In genomic region chr12:65948320-65949008, GRCh38 we compare ENCODE assay signal across 8 cellular contexts.
DNase-seq lines count a peak whose midpoint lies in the region; ATAC-seq and TF ChIP-seq lines count a peak whose summit lies in the region.

No MANE protein-coding gene starts in this region.

- H3K27me3 Mint-ChIP-seq in CD8-positive, alpha-beta memory T cell = peaks cover 4 to 27% of the 10 kb centered on the region in 2 donors

- DNase-seq in HT1080 (ENCODE audit: low read depth) (peak; percentile 97), mammary epithelial cell (peak; percentile 94), kidney glomerular epithelial cell (lab: John Stamatoyannopoulos, UW) (peak; percentile 61), testis (peak; percentile 66)
- DNase-seq in CD8-positive, alpha-beta memory T cell = no peak

- H3K4me1 ChIP-seq in mammary epithelial cell (ENCODE audit: insufficient read depth, low read length) (peaks cover 80% of the 10 kb centered on the region), testis (peaks cover 10% of the 10 kb centered on the region)
- no peaks in the 10 kb centered on the region for H3K4me1 ChIP-seq in CD8-positive, alpha-beta memory T cell (ENCODE audit: insufficient read depth, low read length)

- TSS peak; percentile 54 for BruUV-seq in mammary epithelial cell (replicated peaks; lab: Mats Ljungman, UMichigan)

- H2AFZ ChIP-seq in mammary epithelial cell (ENCODE audit: low read depth, low read length) = no peak overlapping the region

- no peak for TF ChIP-seq CTCF in mammary epithelial cell (conservative IDR thresholded peaks at IDR 0.05 in 1 of 2, IDR thresholded peaks at IDR 0.05 in 1 of 2; ENCODE audit: extremely low read depth in 1 of 2, insufficient read depth in 1 of 2, low read depth in 1 of 2, low read length in 2 of 2)
- no peak for TF ChIP-seq CTCF in testis (IDR thresholded peaks at IDR 0.05)

- in situ Hi-C loops in mammary epithelial cell (cut with MboI; ENCODE audit: low sequenced_read_pairs in 2 of 2) = no loop called here

- POLR2A ChIA-PET in CD8-positive, alpha-beta memory T cell (lab: Charles Lee) = no interaction called here

- no peak for TF ChIP-seq POLR2A in testis (IDR thresholded peaks at IDR 0.05)

- no peaks in the 10 kb centered on the region for H4K20me1 ChIP-seq in mammary epithelial cell (ENCODE audit: insufficient read depth, low read length)

- intact Hi-C loops in mammary epithelial cell (cut with micrococcal nuclease) (loop anchor here (2.0 kb wide), 1 partner anchor 56 kb away; no protein-coding TSS in a partner anchor), testis (cut with DNase I; ENCODE audit: low total_unique reads) (no loop called here)

- H3K79me2 ChIP-seq in mammary epithelial cell (ENCODE audit: insufficient read depth, low read length) = peaks cover 82% of the 10 kb centered on the region

- H3K36me3 ChIP-seq in mammary epithelial cell (ENCODE audit: insufficient read depth, low read length) (peaks cover 14% of the 10 kb centered on the region), testis (ENCODE audit: low read depth, missing control alignments) (no peaks in the 10 kb centered on the region)
- no peaks in the 10 kb centered on the region for H3K36me3 ChIP-seq in CD8-positive, alpha-beta memory T cell (ENCODE audit: insufficient read depth, low read length)

- dilution Hi-C loops in mammary epithelial cell (cut with HindIII; ENCODE audit: low sequenced_read_pairs) = no loop called here

- no peaks in the 10 kb centered on the region for H3K27me3 ChIP-seq in mammary epithelial cell (ENCODE audit: insufficient read depth, low read length)
- no peaks in the 10 kb centered on the region for H3K27me3 ChIP-seq in testis
- no peaks in the 10 kb centered on the region for H3K27me3 ChIP-seq in CD8-positive, alpha-beta memory T cell (ENCODE audit: insufficient read depth, low read length, poor library complexity, severe bottlenecking)

- no peaks in the 10 kb centered on the region for H3K4me1 Mint-ChIP-seq in CD8-positive, alpha-beta memory T cell

- H3K9me3 Mint-ChIP-seq in CD8-positive, alpha-beta memory T cell = no peaks in the 10 kb centered on the region

- ATAC-seq in GM18858 (IDR thresholded peaks at IDR 0.05; ENCODE audit: unreplicated experiment) (no peak), GM18519 (IDR thresholded peaks at IDR 0.05; ENCODE audit: low FRiP score, unreplicated experiment) (no peak), HG03039 (IDR thresholded peaks at IDR 0.05; ENCODE audit: unreplicated experiment) (no peak)

- CTCF ChIA-PET in mammary epithelial cell (lab: Charles Lee; ENCODE audit: low non-redundant PET) = no interaction called here
- CTCF ChIA-PET in CD8-positive, alpha-beta memory T cell (lab: Charles Lee) = no interaction called here

- H3K9ac ChIP-seq in mammary epithelial cell (ENCODE audit: insufficient read depth, low read length) = peak overlapping the region; percentile 59

- H3K36me3 Mint-ChIP-seq in CD8-positive, alpha-beta memory T cell = no peaks in the 10 kb centered on the region

- peak overlapping the region; percentile 85 for H3K27ac ChIP-seq in mammary epithelial cell (ENCODE audit: insufficient read depth, low read depth, low read length)
- H3K27ac ChIP-seq in testis = no peak overlapping the region
- H3K27ac ChIP-seq in CD8-positive, alpha-beta memory T cell (ENCODE audit: low read depth, low read length) = no peak overlapping the region

- H3K9me3 ChIP-seq in mammary epithelial cell (replicated peaks; ENCODE audit: insufficient read depth, low read length) = no peaks in the 10 kb centered on the region
- H3K9me3 ChIP-seq in testis = no peaks in the 10 kb centered on the region
- no peaks in the 10 kb centered on the region for H3K9me3 ChIP-seq in CD8-positive, alpha-beta memory T cell (ENCODE audit: low read length)

- 3% methylated on average over 10 of the region's 11 CpGs for WGBS in mammary epithelial cell (ENCODE audit: low coverage, missing lambda C conversion rate)
- 21 to 28% methylated on average over 11 of the region's 11 CpGs for WGBS in testis, 2 donors

- H3K4me3 Mint-ChIP-seq in CD8-positive, alpha-beta memory T cell = no peak overlapping the region

- no peak overlapping the region for H3K27ac Mint-ChIP-seq in CD8-positive, alpha-beta memory T cell

- peak overlapping the region; percentile 54 for H3K4me2 ChIP-seq in mammary epithelial cell (ENCODE audit: insufficient read depth, low read depth, low read length)

- H3K4me3 ChIP-seq in mammary epithelial cell (replicated peaks in 1 of 3; ENCODE audit: insufficient read depth in 1 of 3, low read depth in 2 of 3, low read length in 3 of 3) (no peak overlapping the region), testis (no peak overlapping the region)
- H3K4me3 ChIP-seq in CD8-positive, alpha-beta memory T cell (ENCODE audit: low read length) = no peak overlapping the region

Comparison
In these comparisons a context has a peak if more than half of its experiments do, and no peak if none do; other contexts are left out.
1. DNase-seq: peak in HT1080 (single experiment), mammary epithelial cell (single experiment), kidney glomerular epithelial cell (single experiment) and testis (single experiment); none in CD8-positive, alpha-beta memory T cell (0 of 5).